1 cellular context compared by ENCODE assay signal in genomic region chr11:130180896-130181294, GRCh38.
TF ChIP-seq lines count a peak whose summit lies in the region.

No MANE protein-coding gene starts in this region.

TF ChIP-seq in GM12878, 131 proteins besides CTCF, POLR2A, EP300 and RAD21:
- no peak for TF ChIP-seq TCF7 (IDR thresholded peaks at IDR 0.05; ENCODE audit: borderline replicate concordance)
- TF ChIP-seq PAX5 (IDR thresholded peaks at IDR 0.05; ENCODE audit: borderline replicate concordance, low read depth, low read length), result no peak
- TF ChIP-seq GATAD2B (conservative IDR thresholded peaks at IDR 0.05; ENCODE audit: low read depth), result no peak
- TF ChIP-seq PML (IDR thresholded peaks at IDR 0.05; ENCODE audit: low read length), result no peak
- TF ChIP-seq ZNF274 (IDR thresholded peaks at IDR 0.05; ENCODE audit: insufficient read depth, insufficient read length), result no peak
- TF ChIP-seq SPI1 (IDR thresholded peaks at IDR 0.05; ENCODE audit: borderline replicate concordance, insufficient read depth, low read depth, low read length), result no peak
- no peak for TF ChIP-seq JUNB (IDR thresholded peaks at IDR 0.05)
- no peak for TF ChIP-seq FOS (IDR thresholded peaks at IDR 0.05; ENCODE audit: borderline replicate concordance, extremely low read depth, insufficient read length)
- TF ChIP-seq WRNIP1 (IDR thresholded peaks at IDR 0.05; ENCODE audit: borderline replicate concordance, low read depth, low read length), result no peak
